In the genomic region with DNA sequence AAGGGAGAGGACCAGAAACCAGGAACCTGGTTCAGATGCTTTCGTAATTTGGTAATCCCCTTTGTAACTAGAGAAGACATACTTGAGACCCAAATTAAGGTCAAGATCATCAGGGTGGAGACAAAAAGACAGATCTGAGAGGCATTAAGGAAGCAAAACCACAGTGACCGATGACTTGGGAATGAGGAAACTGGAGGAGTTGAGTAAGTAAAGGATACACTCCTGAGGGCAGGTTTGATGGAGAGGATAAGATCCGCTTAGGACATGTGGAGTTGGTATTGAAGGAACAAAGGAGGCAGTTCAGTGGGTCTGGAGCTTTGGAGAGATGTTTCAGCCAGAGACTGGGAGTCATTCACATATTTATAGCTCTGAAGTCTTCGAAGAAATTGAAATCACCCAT, we compare ENCODE assay signal across 20 cellular contexts. TPM values are rescaled to one million over a fixed set of nuclear protein-coding genes. Genes with fewer than 3 reads are reported as not detected.
DNase-seq lines count a peak whose midpoint lies in the region; ATAC-seq and TF ChIP-seq lines count a peak whose summit lies in the region.
"Had no signal": no experiment of that assay in that cellular context is flagged by ENCODE, and none has a peak within 500 bp of the region (broad histone marks: within the 10 kb centered on the region; RNA-seq: fewer than 3 reads in every experiment).

No MANE protein-coding gene starts in this region.

- no peaks in the 10 kb centered on the region for H3K36me3 ChIP-seq in lung (ENCODE audit: control insufficient read depth in 2 of 2, insufficient read depth in 2 of 2, low read length in 2 of 2)
- no peaks in the 10 kb centered on the region for H3K36me3 ChIP-seq in HAP-1 (replicated peaks)
- H3K36me3 ChIP-seq: esophagus muscularis mucosa, pancreas, spleen had no signal

- ATAC-seq in lung (ENCODE audit: insufficient read depth, low FRiP score) (peak; percentile 77), T-helper 17 cell (no peak)
- ATAC-seq: pancreas had no signal

- H3K4me1 ChIP-seq in lung (ENCODE audit: control insufficient read depth in 2 of 2, insufficient read depth in 2 of 2, low read length in 2 of 2) (no peaks in the 10 kb centered on the region), HAP-1 (no peaks in the 10 kb centered on the region)
- H3K4me1 ChIP-seq: pancreas had no signal

- in situ Hi-C loops in HAP-1 (cut with MboI; ENCODE audit: low sequenced_read_pairs): loop anchor here (10.0 to 25.0 kb wide), 2 partner anchors 610 to 657 kb away; no protein-coding TSS in a partner anchor

- no peak overlapping the region for H3K27ac ChIP-seq in lung (ENCODE audit: low read depth in 1 of 2, low read length in 1 of 2)
- H3K27ac ChIP-seq: esophagus muscularis mucosa, pancreas, spleen had no signal

- TF ChIP-seq CTCF in CD14-positive monocyte (IDR thresholded peaks at IDR 0.05): no peak
- TF ChIP-seq CTCF in choroid plexus epithelial cell (conservative IDR thresholded peaks at IDR 0.05; ENCODE audit: low read depth, low read length): no peak
- TF ChIP-seq CTCF in lung (IDR thresholded peaks at IDR 0.05; ENCODE audit: control extremely low read depth, extremely low read depth): no peak

- 69 to 72% methylated on average over 4 of the region's 4 CpGs for WGBS in lung, 2 donors

- no peaks in the 10 kb centered on the region for H3K36me3 Mint-ChIP-seq in CD14-positive monocyte
- no peaks in the 10 kb centered on the region for H3K36me3 Mint-ChIP-seq in T-helper 17 cell (ENCODE audit: low read depth)
- H3K36me3 Mint-ChIP-seq in T-helper 2 cell treated with Interferon-gamma antibody and Interleukin-4, amounts not matched to agents 5 μg/mL and 100 μg/mL, for 36 hours (ENCODE audit: low read depth): no peaks in the 10 kb centered on the region

- DNase-seq in CD14-positive monocyte (ENCODE audit: low spot score) (no peak), LoVo (ENCODE audit: low spot score) (peak; percentile 41), choroid plexus epithelial cell (ENCODE audit: low read depth) (peak; percentile 31), lung (ENCODE audit: low spot score) (no peak), T-helper 17 cell (no peak), HAP-1 (ENCODE audit: low spot score in 2 of 2) (no peak)
- no peak for DNase-seq in T-helper 2 cell treated with Interferon-gamma antibody and Interleukin-4, amounts not matched to agents 5 μg/mL and 100 μg/mL, for 36 hours (ENCODE audit: low spot score)
- no peak for DNase-seq in activated naive CD4-positive, alpha-beta T cell (lab: John Stamatoyannopoulos, UW)
- DNase-seq: activated CD4-positive, alpha-beta T cell treated with anti-CD3 and anti-CD28 coated beads, Interleukin-2, amount 10 ng/mL, durations not matched to agents 7 days and 5 days; activated T-cell treated with anti-CD3 and anti-CD28 coated beads, Interleukin-2, amount 50 U/mL, for 48 hours; amygdala; cortex of kidney; NCI-H1417 treated with DMSO at 0.1 percent for 48 hours; NCI-H524; pancreas; spleen; T-helper 2 cell had no signal

- H3K9me3 ChIP-seq in lung (ENCODE audit: control insufficient read depth in 2 of 2, insufficient read depth in 1 of 2, low read length in 1 of 2) (no peaks in the 10 kb centered on the region), T-helper 17 cell (ENCODE audit: control insufficient read depth, low read length, poor library complexity, severe bottlenecking) (no peaks in the 10 kb centered on the region), HAP-1 (no peaks in the 10 kb centered on the region)
- H3K9me3 ChIP-seq: esophagus muscularis mucosa, pancreas, spleen had no signal

- H3K4me3 ChIP-seq in choroid plexus epithelial cell (ENCODE audit: low read depth, low read length) (no peak overlapping the region), lung (no peak overlapping the region), HAP-1 (no peak overlapping the region)
- H3K4me3 ChIP-seq: esophagus muscularis mucosa, pancreas, spleen had no signal

- H3K4me1 Mint-ChIP-seq in CD14-positive monocyte: peaks cover 31% of the 10 kb centered on the region
- H3K4me1 Mint-ChIP-seq in T-helper 17 cell: peaks cover 2% of the 10 kb centered on the region
- peaks cover 5% of the 10 kb centered on the region for H3K4me1 Mint-ChIP-seq in T-helper 2 cell treated with Interferon-gamma antibody and Interleukin-4, amounts not matched to agents 5 μg/mL and 100 μg/mL, for 36 hours (ENCODE audit: low read depth)

- peaks cover 0 to 3% (median 0%) of the 10 kb centered on the region in 7 donors for H3K9me3 Mint-ChIP-seq in CD14-positive monocyte
- no peaks in the 10 kb centered on the region for H3K9me3 Mint-ChIP-seq in T-helper 2 cell treated with Interferon-gamma antibody and Interleukin-4, amounts not matched to agents 5 μg/mL and 100 μg/mL, for 36 hours
- H3K9me3 Mint-ChIP-seq: activated CD4-positive, alpha-beta T cell treated with anti-CD3 and anti-CD28 coated beads, Interleukin-2, amount 10 ng/mL, durations not matched to agents 7 days and 5 days; IgD-negative memory B cell had no signal

- no peak overlapping the region for H3K4me3 Mint-ChIP-seq in CD14-positive monocyte
- H3K4me3 Mint-ChIP-seq in T-helper 17 cell: no peak overlapping the region
- H3K4me3 Mint-ChIP-seq in T-helper 2 cell treated with Interferon-gamma antibody and Interleukin-4, amounts not matched to agents 5 μg/mL and 100 μg/mL, for 36 hours: no peak overlapping the region
- H3K4me3 Mint-ChIP-seq: activated CD4-positive, alpha-beta T cell treated with anti-CD3 and anti-CD28 coated beads, Interleukin-2, amount 10 ng/mL, durations not matched to agents 7 days and 5 days; B cell; IgD-negative memory B cell had no signal

- H3K27me3 Mint-ChIP-seq in CD14-positive monocyte (ENCODE audit: low read depth in 3 of 3): peaks cover 1 to 3% (median 1%) of the 10 kb centered on the region in 3 donors
- H3K27me3 Mint-ChIP-seq in T-helper 17 cell: peaks cover 7% of the 10 kb centered on the region
- no peaks in the 10 kb centered on the region for H3K27me3 Mint-ChIP-seq in T-helper 2 cell treated with Interferon-gamma antibody and Interleukin-4, amounts not matched to agents 5 μg/mL and 100 μg/mL, for 36 hours (ENCODE audit: low read depth)
- H3K27me3 Mint-ChIP-seq: activated CD4-positive, alpha-beta T cell treated with anti-CD3 and anti-CD28 coated beads, Interleukin-2, amount 10 ng/mL, durations not matched to agents 7 days and 5 days; B cell; IgD-negative memory B cell had no signal

- intact Hi-C loops in CD14-positive monocyte (cut with micrococcal nuclease): loop anchor here (5.0 to 10.0 kb wide), 3 partner anchors 42 to 97 kb away; partner anchors contain the start of gene MTHFS (in 1 of the 2)

- H3K27ac Mint-ChIP-seq in CD14-positive monocyte (peak overlapping the region in 4 of 7 donors; percentile 32 to 84 (median 64)), T-helper 17 cell (no peak overlapping the region)
- no peak overlapping the region for H3K27ac Mint-ChIP-seq in T-helper 2 cell treated with Interferon-gamma antibody and Interleukin-4, amounts not matched to agents 5 μg/mL and 100 μg/mL, for 36 hours
- H3K27ac Mint-ChIP-seq: activated CD4-positive, alpha-beta T cell treated with anti-CD3 and anti-CD28 coated beads, Interleukin-2, amount 10 ng/mL, durations not matched to agents 7 days and 5 days; B cell; IgD-negative memory B cell had no signal

- H3K27me3 ChIP-seq in lung (ENCODE audit: control insufficient read depth, insufficient read depth): no peaks in the 10 kb centered on the region
- H3K27me3 ChIP-seq in HAP-1 (ENCODE audit: low read depth): no peaks in the 10 kb centered on the region
- H3K27me3 ChIP-seq: esophagus muscularis mucosa, pancreas, spleen had no signal

RNA-seq across cellular contexts. Expression of gene BCL2A1, which starts 23.7 kb away (rescaled TPM):
- polyA plus RNA-seq in CD14-positive monocyte: 100 to 1,000 TPM; 277 to 350 TPM
- total RNA-seq in lung: 10 to 100 TPM; 27.4 to 36.7 TPM
- 100 to 1,000 TPM in 1 of 2 donors, 10 to 100 TPM in 1; 61.9 to 323 TPM for polyA plus RNA-seq in lung
- total RNA-seq in T-helper 17 cell: 10 to 100 TPM; 23.3 to 27.0 TPM

Comparison
In these comparisons a context has a peak if more than half of its experiments do, and no peak if none do; other contexts are left out.
1. DNase-seq: peak in LoVo (single experiment) and choroid plexus epithelial cell (single experiment); none in CD14-positive monocyte (single experiment), lung (single experiment), T-helper 17 cell (0 of 3), T-helper 2 cell treated with Interferon-gamma antibody and Interleukin-4, amounts not matched to agents 5 μg/mL and 100 μg/mL, for 36 hours (single experiment), HAP-1 (0 of 2) and activated naive CD4-positive, alpha-beta T cell (0 of 4).
2. H3K27ac Mint-ChIP-seq: peak in CD14-positive monocyte (4 of 7); none in T-helper 17 cell (single experiment) and T-helper 2 cell treated with Interferon-gamma antibody and Interleukin-4, amounts not matched to agents 5 μg/mL and 100 μg/mL, for 36 hours (single experiment).